ENCODE assay signal across 8 cellular contexts in the genomic region with DNA sequence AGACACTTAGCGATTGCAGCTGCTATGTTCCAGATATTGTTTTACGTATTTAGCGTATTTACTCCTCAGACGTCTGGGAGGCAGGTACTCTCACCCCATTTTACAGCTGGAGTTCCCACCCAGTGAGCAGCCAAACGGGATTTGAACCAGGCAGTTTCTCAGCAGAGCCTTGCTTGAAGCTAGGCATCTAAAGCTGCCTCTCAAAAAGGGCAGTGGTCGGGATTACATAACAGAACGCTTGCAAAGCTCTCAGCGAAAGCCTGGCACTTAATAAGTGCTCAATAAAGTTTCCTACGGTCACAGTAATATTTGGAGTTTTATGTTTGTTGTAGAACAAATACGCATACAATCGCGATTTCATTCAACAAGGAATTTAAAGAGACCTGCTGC. TPM values are rescaled to one million over a fixed set of nuclear protein-coding genes. Genes with fewer than 3 reads are reported as not detected.
DNase-seq lines count a peak whose midpoint lies in the region; ATAC-seq and TF ChIP-seq lines count a peak whose summit lies in the region.

No MANE protein-coding gene starts in this region.

- no peaks in the 10 kb centered on the region for H3K36me3 Mint-ChIP-seq in CD4-positive, alpha-beta T cell (ENCODE audit: low read depth)
- H3K36me3 Mint-ChIP-seq in IgD-negative memory B cell, result no peaks in the 10 kb centered on the region
- no peaks in the 10 kb centered on the region for H3K36me3 Mint-ChIP-seq in nephron progenitor cell (ENCODE audit: low read depth)

- no peaks in the 10 kb centered on the region for H3K4me1 ChIP-seq in breast epithelium

- no peak overlapping the region for H3K27ac Mint-ChIP-seq in CD4-positive, alpha-beta T cell
- H3K27ac Mint-ChIP-seq in IgD-negative memory B cell, result no peak overlapping the region
- H3K27ac Mint-ChIP-seq in nephron progenitor cell, result no peak overlapping the region

- H3K4me3 ChIP-seq in breast epithelium, result peak overlapping the region in 2 of 3 donors; percentile 65 to 75

- intact Hi-C loops in CD4-positive, alpha-beta T cell (cut with DNase I, micrococcal nuclease), result loop anchor here in 1 of 2 experiments (1.0 to 10.0 kb wide), 2 partner anchors 40 to 56 kb away; a partner anchor contains a TSS
- intact Hi-C loops in breast epithelium (cut with DNase I; ENCODE audit: low total_unique reads), result no loop called here

- no peaks in the 10 kb centered on the region for H3K36me3 ChIP-seq in breast epithelium

- no peak overlapping the region for H3K27ac ChIP-seq in CD4-positive, alpha-beta T cell (ENCODE audit: low read depth, low read length)
- no peak overlapping the region for H3K27ac ChIP-seq in breast epithelium

- peaks cover 13% of the 10 kb centered on the region for H3K4me1 Mint-ChIP-seq in CD4-positive, alpha-beta T cell (ENCODE audit: low read depth)
- peaks cover 11 to 17% (median 12%) of the 10 kb centered on the region in 3 donors for H3K4me1 Mint-ChIP-seq in IgD-negative memory B cell
- peaks cover 5% of the 10 kb centered on the region for H3K4me1 Mint-ChIP-seq in nephron progenitor cell

- POLR2A ChIA-PET in CD4-positive, alpha-beta T cell (lab: Charles Lee), result interaction anchor here (1.6 kb wide), 1 partner anchor 9 kb away, joined by 7 read pairs; a partner anchor contains a TSS

- H3K9me3 Mint-ChIP-seq in CD4-positive, alpha-beta T cell, result no peaks in the 10 kb centered on the region
- H3K9me3 Mint-ChIP-seq in IgD-negative memory B cell, result no peaks in the 10 kb centered on the region
- H3K9me3 Mint-ChIP-seq in nephron progenitor cell, result peaks cover 7% of the 10 kb centered on the region

- DNase-seq in CD4-positive, alpha-beta T cell, result no peak
- no peak for DNase-seq in breast epithelium (ENCODE audit: low spot score in 2 of 2)
- no peak for DNase-seq in nephron progenitor cell
- no peak for DNase-seq in anterior cingulate cortex (lab: John Stamatoyannopoulos, UW)
- no peak for DNase-seq in islet precursor cell
- DNase-seq in left lobe of liver (ENCODE audit: low spot score), result no peak

- no peak for TF ChIP-seq CTCF in CD4-positive, alpha-beta T cell (IDR thresholded peaks at IDR 0.05)
- no peak for TF ChIP-seq CTCF in breast epithelium (IDR thresholded peaks at IDR 0.05)
- TF ChIP-seq CTCF in nephron progenitor cell (IDR thresholded peaks at IDR 0.05), result no peak

- H3K4me3 Mint-ChIP-seq in CD4-positive, alpha-beta T cell, result peak overlapping the region; percentile 81
- H3K4me3 Mint-ChIP-seq in IgD-negative memory B cell, result peak overlapping the region; percentile 78 to 83 (median 80)
- peak overlapping the region; percentile 77 for H3K4me3 Mint-ChIP-seq in nephron progenitor cell

- peaks cover 15% of the 10 kb centered on the region for H3K27me3 ChIP-seq in CD4-positive, alpha-beta T cell (ENCODE audit: control insufficient read depth, insufficient read depth, low read length)
- no peaks in the 10 kb centered on the region for H3K27me3 ChIP-seq in breast epithelium

- CTCF ChIA-PET in CD4-positive, alpha-beta T cell (lab: Charles Lee), result interaction anchor here (1.7 kb wide), 1 partner anchor 53 kb away, joined by 3 read pairs; a partner anchor contains a TSS

- no peaks in the 10 kb centered on the region for H3K9me3 ChIP-seq in CD4-positive, alpha-beta T cell (ENCODE audit: control insufficient read depth, low read length)
- no peaks in the 10 kb centered on the region for H3K9me3 ChIP-seq in breast epithelium

- ATAC-seq in CD4-positive, alpha-beta T cell (ENCODE audit: poor library complexity), result no peak
- ATAC-seq in left lobe of liver, result no peak
- no peak for ATAC-seq in GM18502 (IDR thresholded peaks at IDR 0.05; ENCODE audit: poor library complexity, unreplicated experiment)

- no peak for TF ChIP-seq POLR2A in breast epithelium (IDR thresholded peaks at IDR 0.05)

- H3K27me3 Mint-ChIP-seq in CD4-positive, alpha-beta T cell, result peaks cover 51% of the 10 kb centered on the region
- H3K27me3 Mint-ChIP-seq in IgD-negative memory B cell (peaks cover 20% of the 10 kb centered on the region), nephron progenitor cell (ENCODE audit: low read depth, poor library complexity) (peaks cover 91% of the 10 kb centered on the region)

RNA-seq across cellular contexts. Expression of a gene that starts 0.3 kb away (rescaled TPM):
- not detected for total RNA-seq in CD4-positive, alpha-beta T cell
- polyA plus RNA-seq in IgD-negative memory B cell, result 1.3 TPM
- total RNA-seq in breast epithelium (10 to 100 TPM in 2 of 3 donors, 1 to 10 TPM in 1; 1.1 to 35.3 (median 27.9) TPM), left lobe of liver (0.33 TPM)

RNA-seq across cellular contexts. Expression of a gene that starts 9.0 kb away (rescaled TPM):
- total RNA-seq in CD4-positive, alpha-beta T cell, result under 1 TPM; 0.14 to 0.22 TPM
- polyA plus RNA-seq in IgD-negative memory B cell, result 0.13 TPM
- total RNA-seq in breast epithelium (1 to 10 TPM; 1.9 to 4.0 (median 3.6) TPM), left lobe of liver (3.0 TPM)

RNA-seq across cellular contexts. Expression of a gene that starts 27.7 kb away (rescaled TPM):
- total RNA-seq in CD4-positive, alpha-beta T cell, result 10 to 100 TPM; 12.8 to 13.2 TPM
- polyA plus RNA-seq in IgD-negative memory B cell, result 48.0 TPM
- 10 to 100 TPM; 24.5 to 66.9 (median 54.1) TPM for total RNA-seq in breast epithelium
- 76.9 TPM for total RNA-seq in left lobe of liver

RNA-seq across cellular contexts. Expression of a gene that starts 45.9 kb away (rescaled TPM):
- under 1 TPM in 1 of 2 experiments, not detected in 1; 0.44 TPM for total RNA-seq in CD4-positive, alpha-beta T cell
- polyA plus RNA-seq in IgD-negative memory B cell, result not detected
- total RNA-seq in breast epithelium (1 to 10 TPM in 1 of 3 donors, under 1 TPM in 1, not detected in 1; 0.98 to 3.5 TPM), left lobe of liver (0.20 TPM)

RNA-seq across cellular contexts. Expression of a gene that starts 52.0 kb away (rescaled TPM):
- 10 to 100 TPM; 14.5 to 15.0 TPM for total RNA-seq in CD4-positive, alpha-beta T cell
- 19.9 TPM for polyA plus RNA-seq in IgD-negative memory B cell
- total RNA-seq in breast epithelium, result 10 to 100 TPM; 27.4 to 28.5 (median 28.3) TPM
- total RNA-seq in left lobe of liver, result 152 TPM
